In genomic region chr7:68783671-68784070, GRCh38 we compare ENCODE assay signal across 17 cellular contexts.
DNase-seq lines count a peak whose midpoint lies in the region; ATAC-seq and TF ChIP-seq lines count a peak whose summit lies in the region.
"Had no signal": no experiment of that assay in that cellular context is flagged by ENCODE, and none has a peak within 500 bp of the region (broad histone marks: within the 10 kb centered on the region; RNA-seq: fewer than 3 reads in every experiment).

No MANE protein-coding gene starts in this region.

- H3K9ac ChIP-seq in mesendoderm (ENCODE audit: low read length) = no peak overlapping the region

- H2BK120ac ChIP-seq in mesendoderm (ENCODE audit: low read depth, low read length) = no peak overlapping the region

- H3K4me1 ChIP-seq in mesendoderm (ENCODE audit: control insufficient read depth, low read depth, low read length) = peaks cover 2% of the 10 kb centered on the region
- no peaks in the 10 kb centered on the region for H3K4me1 ChIP-seq in left ventricle myocardium inferior
- H3K4me1 ChIP-seq: HAP-1, Peyer's patch had no signal

- intact Hi-C loops in left ventricle myocardium inferior (cut with micrococcal nuclease) = no loop called here

- H3K27ac ChIP-seq in mesendoderm (ENCODE audit: low read depth, low read length) (no peak overlapping the region), left ventricle myocardium inferior (replicated peaks) (no peak overlapping the region)
- H3K27ac ChIP-seq: C4-2B, Peyer's patch had no signal

- H3K9me3 ChIP-seq in left ventricle myocardium inferior (replicated peaks) = no peaks in the 10 kb centered on the region
- H3K9me3 ChIP-seq: HAP-1, Peyer's patch had no signal

- H3K79me1 ChIP-seq in mesendoderm (ENCODE audit: low read length) = no peaks in the 10 kb centered on the region

- no peak overlapping the region for H3K23ac ChIP-seq in mesendoderm (ENCODE audit: low read length)

- H3K27me3 ChIP-seq in mesendoderm (ENCODE audit: insufficient read depth, low read length, poor library complexity) (no peaks in the 10 kb centered on the region), left ventricle myocardium inferior (ENCODE audit: low read depth) (no peaks in the 10 kb centered on the region)
- H3K27me3 ChIP-seq: Peyer's patch had no signal

- no peak overlapping the region for H3K4ac ChIP-seq in mesendoderm (ENCODE audit: low read depth, low read length)

- H3K56ac ChIP-seq in mesendoderm (ENCODE audit: low read length) = no peak overlapping the region

- H3K4me3 ChIP-seq in mesendoderm (ENCODE audit: low read length) (no peak overlapping the region), left ventricle myocardium inferior (no peak overlapping the region)
- H3K4me3 ChIP-seq: HAP-1, K562, Peyer's patch had no signal

- no CpG with 5 or more reads among the region's 3 CpGs for WGBS in mesendoderm (ENCODE audit: extremely low coverage, insufficient coverage, low lambda C conversion rate)

- no peak overlapping the region for H2AK5ac ChIP-seq in mesendoderm (ENCODE audit: low read length)

- H3K79me2 ChIP-seq in mesendoderm (ENCODE audit: control insufficient read depth, insufficient read depth, low read length) = no peaks in the 10 kb centered on the region

- H4K8ac ChIP-seq in mesendoderm (ENCODE audit: low read depth, low read length) = no peak overlapping the region

- H2BK5ac ChIP-seq in mesendoderm (ENCODE audit: low read length) = no peak overlapping the region

- no peak for TF ChIP-seq CTCF in left ventricle myocardium inferior (IDR thresholded peaks at IDR 0.05; ENCODE audit: borderline replicate concordance)

- H4K5ac ChIP-seq in mesendoderm (ENCODE audit: low read length) = no peak overlapping the region

- no peak overlapping the region for H2BK15ac ChIP-seq in mesendoderm (replicated peaks; ENCODE audit: low read depth)

- no peak for ATAC-seq in GM18520 (IDR thresholded peaks at IDR 0.05; ENCODE audit: unreplicated experiment)
- ATAC-seq: K562 had no signal

- DNase-seq in EH (ENCODE audit: low read depth) (peak; percentile 20), M059J (ENCODE audit: low read depth) (peak; percentile 83), astrocyte of the hippocampus (ENCODE audit: low read depth, low spot score) (peak; percentile 16), mesendoderm (peak; percentile 22), NOMO-1 (lab: John Stamatoyannopoulos, UW; ENCODE audit: unreplicated experiment in 2 of 2) (no peak), GOT3 (lab: John Stamatoyannopoulos, UW) (no peak), left ventricle myocardium inferior (no peak)
- DNase-seq: MV-4-11, NCI-H1417 treated with DMSO at 0.1 percent for 48 hours, NCI-H2029, NCI-H748 treated with DMSO at 0.1 percent for 48 hours, Peyer's patch, SIG-M5 had no signal

- H3K36me3 ChIP-seq in mesendoderm (ENCODE audit: control insufficient read depth, insufficient read depth, low read length) (no peaks in the 10 kb centered on the region), left ventricle myocardium inferior (no peaks in the 10 kb centered on the region)
- H3K36me3 ChIP-seq: HAP-1, Peyer's patch had no signal

- H3K18ac ChIP-seq in mesendoderm (ENCODE audit: low read length) = no peak overlapping the region

- no peak overlapping the region for H3K4me2 ChIP-seq in mesendoderm (ENCODE audit: low read length)

Comparison
In these comparisons a context has a peak if more than half of its experiments do, and no peak if none do; other contexts are left out.
1. DNase-seq: peak in EH (single experiment), M059J (single experiment), astrocyte of the hippocampus (single experiment) and mesendoderm (single experiment); none in NOMO-1 (0 of 2), GOT3 (single experiment) and left ventricle myocardium inferior (single experiment).